9 cellular contexts compared by ENCODE assay signal in the genomic region with DNA sequence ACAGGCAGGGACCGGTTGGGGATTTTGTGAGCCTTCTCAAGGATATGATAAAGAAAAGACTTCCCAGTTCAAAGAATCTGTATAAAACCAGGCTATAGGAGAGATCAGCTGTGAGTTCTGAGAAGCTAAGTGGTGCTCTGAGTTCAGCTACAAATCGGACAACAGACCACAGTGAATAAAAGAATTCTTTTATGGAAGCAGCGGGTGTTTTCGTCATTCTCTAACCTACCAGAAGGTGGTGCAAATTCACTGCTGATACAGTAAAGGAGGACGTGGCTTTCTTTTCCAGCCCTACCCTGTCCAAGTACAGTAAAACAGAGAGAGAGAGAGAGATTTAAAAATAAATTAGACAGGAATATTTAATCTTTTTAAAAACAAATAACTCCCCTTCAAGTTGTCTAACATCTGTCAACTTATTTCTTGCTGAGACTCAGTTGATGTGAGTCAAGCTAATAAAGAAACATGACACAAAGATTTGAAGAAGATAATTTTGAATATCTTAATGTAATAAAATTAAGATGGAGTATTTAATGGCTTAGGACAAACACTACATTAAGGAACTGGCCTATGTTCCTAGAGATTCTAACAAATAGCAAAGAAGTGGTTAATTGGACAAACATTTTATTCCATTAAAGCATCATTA.
A peak's percentile ranks its signal among the peaks of the same experiment; 100 is the strongest.
DNase-seq lines count a peak whose midpoint lies in the region; ATAC-seq and TF ChIP-seq lines count a peak whose summit lies in the region.
"Had no signal": no experiment of that assay in that cellular context is flagged by ENCODE, and none has a peak within 500 bp of the region (broad histone marks: within the 10 kb centered on the region; RNA-seq: fewer than 3 reads in every experiment).

No MANE protein-coding gene starts in this region.

- DNase-seq in Caki2 (ENCODE audit: low read depth), result peak; percentile 57
- DNase-seq in NCI-H2196 (lab: John Stamatoyannopoulos, UW; ENCODE audit: unreplicated experiment), result peak; percentile 73
- DNase-seq in activated B cell treated with CpG ODN at 0.5 μM for 24 hours, result no peak
- DNase-seq in fibroblast of the conjunctiva (ENCODE audit: low read depth), result peak; percentile 68
- peak; percentile 95 for DNase-seq in osteoblast (ENCODE audit: insufficient read length, low spot score, missing footprints)
- no peak for DNase-seq in ecto neural progenitor cell (ENCODE audit: low spot score)
- DNase-seq: activated T-cell treated with anti-CD3 and anti-CD28 coated beads, Interleukin-2, amount 50 U/mL, for 4 hours had no signal

- intact Hi-C loops in activated B cell treated with CpG ODN at 0.5 μM for 24 hours (cut with micrococcal nuclease), result loop anchor here (1.0 to 10.0 kb wide), 9 partner anchors 20 to 1455 kb away; partner anchors contain the start of genes C2orf76, DBI, DDX18 and TMEM177

- H3K27me3 ChIP-seq in osteoblast (ENCODE audit: insufficient read depth, low read length), result peaks cover 53% of the 10 kb centered on the region

- H3K79me2 ChIP-seq in osteoblast (ENCODE audit: insufficient read depth, low read length), result no peaks in the 10 kb centered on the region

- no peak overlapping the region for H3K4me3 Mint-ChIP-seq in activated B cell treated with CpG ODN at 0.5 μM for 24 hours

- no peaks in the 10 kb centered on the region for H3K36me3 ChIP-seq in osteoblast (ENCODE audit: insufficient read depth, low read length)

- H3K4me1 Mint-ChIP-seq in activated B cell treated with CpG ODN at 0.5 μM for 24 hours, result peaks cover 30% of the 10 kb centered on the region

- CTCF ChIA-PET in activated B cell treated with CpG ODN at 0.5 μM for 24 hours (lab: Charles Lee), result interaction anchor here (0.6 to 4.7 kb wide), 12 partner anchors 9 to 965 kb away, joined by 3 to 41 read pairs (median 4); no protein-coding TSS in a partner anchor

- no peaks in the 10 kb centered on the region for H3K9me3 Mint-ChIP-seq in activated B cell treated with CpG ODN at 0.5 μM for 24 hours
- H3K9me3 Mint-ChIP-seq: activated T-cell treated with anti-CD3 and anti-CD28 coated beads, Interleukin-2, amount 50 U/mL, for 4 hours had no signal

- in situ Hi-C loops in Caki2 (cut with HindIII; ENCODE audit: low pct_unique_long_range_greater_than_20kb, low sequenced_read_pairs), result no loop called here

- H3K4me1 ChIP-seq in osteoblast (ENCODE audit: insufficient read depth, low read length), result peaks cover 4% of the 10 kb centered on the region

- H4K20me1 ChIP-seq in osteoblast (ENCODE audit: insufficient read depth, low read length), result no peaks in the 10 kb centered on the region

- no peak overlapping the region for H2AFZ ChIP-seq in osteoblast (ENCODE audit: low read length)

- H3K27me3 Mint-ChIP-seq in activated B cell treated with CpG ODN at 0.5 μM for 24 hours, result peaks cover 42% of the 10 kb centered on the region

- POLR2A ChIA-PET in activated B cell treated with CpG ODN at 0.5 μM for 24 hours (lab: Charles Lee), result no interaction called here

- no peaks in the 10 kb centered on the region for H3K36me3 Mint-ChIP-seq in activated B cell treated with CpG ODN at 0.5 μM for 24 hours (ENCODE audit: low read depth)

- H3K4me2 ChIP-seq in osteoblast (ENCODE audit: insufficient read depth, low read length), result no peak overlapping the region

- no peak overlapping the region for H3K4me3 ChIP-seq in osteoblast (ENCODE audit: insufficient read depth, low read length)

- no peaks in the 10 kb centered on the region for H3K9me3 ChIP-seq in osteoblast (ENCODE audit: low read depth, low read length)

- no peak overlapping the region for H3K27ac ChIP-seq in osteoblast (ENCODE audit: low read depth, low read length)

- peak; percentile 74 for TF ChIP-seq CTCF in activated B cell treated with CpG ODN at 0.5 μM for 24 hours (IDR thresholded peaks at IDR 0.05)
- peak; percentile 75 for TF ChIP-seq CTCF in osteoblast (IDR thresholded peaks at IDR 0.05; ENCODE audit: extremely low read depth, low read depth, low read length)

- H3K27ac Mint-ChIP-seq in activated B cell treated with CpG ODN at 0.5 μM for 24 hours, result no peak overlapping the region

- ATAC-seq in GM18873 (IDR thresholded peaks at IDR 0.05; ENCODE audit: low FRiP score, unreplicated experiment) (peak; percentile 47), HG03135 (IDR thresholded peaks at IDR 0.05; ENCODE audit: unreplicated experiment) (peak; percentile 49), activated B cell treated with CpG ODN at 0.5 μM for 24 hours (ENCODE audit: low read depth) (peak; percentile 61)

Comparison
In these comparisons a context has a peak if more than half of its experiments do, and no peak if none do; other contexts are left out.
1. DNase-seq: peak in Caki2 (single experiment), NCI-H2196 (single experiment), fibroblast of the conjunctiva (single experiment) and osteoblast (single experiment); none in activated B cell treated with CpG ODN at 0.5 μM for 24 hours (single experiment) and ecto neural progenitor cell (single experiment).
2. Peak in every context shown above with its lines, with median percentiles within 50 percentile points of each other: ATAC-seq.